8 cellular contexts compared by ENCODE assay signal in genomic region chr14:34983148-34983760, GRCh38. TPM values are rescaled to one million over a fixed set of nuclear protein-coding genes. Genes with fewer than 3 reads are reported as not detected.
DNase-seq lines count a peak whose midpoint lies in the region; ATAC-seq, FAIRE-seq and TF ChIP-seq lines count a peak whose summit lies in the region.

No MANE protein-coding gene starts in this region.

- TF ChIP-seq POLR2A in GM12892 (IDR thresholded peaks at IDR 0.05; ENCODE audit: low read depth, low read length) = no peak

- peak; percentile 5 for ATAC-seq in GM19328 (IDR thresholded peaks at IDR 0.05; ENCODE audit: unreplicated experiment)
- ATAC-seq in HG03060 (IDR thresholded peaks at IDR 0.05; ENCODE audit: low read depth, unreplicated experiment) = peak; percentile 1
- ATAC-seq in activated CD8-positive, alpha-beta T cell treated with anti-CD3 and anti-CD28 coated beads, Interleukin-2, amount 10 ng/mL, durations not matched to agents 7 days and 5 days = peak; percentile 11

- peak overlapping the region; percentile 93 to 99 for H3K27ac ChIP-seq in tibial artery

- peaks cover 14% of the 10 kb centered on the region for H3K36me3 Mint-ChIP-seq in activated CD8-positive, alpha-beta T cell treated with anti-CD3 and anti-CD28 coated beads, Interleukin-2, amount 10 ng/mL, durations not matched to agents 7 days and 5 days (ENCODE audit: low read depth)

- intact Hi-C loops in tibial artery (cut with DNase I; ENCODE audit: low total_unique reads) = loop anchor here (2.0 to 5.0 kb wide), 4 partner anchors 64 to 521 kb away; partner anchors contain the start of genes BAZ1A, FAM177A1, PPP2R3C and PRORP
- intact Hi-C loops in head of caudate nucleus (cut with DNase I) = loop anchor here (2.0 to 10.0 kb wide), 5 partner anchors 64 to 429 kb away; partner anchors contain the start of genes BAZ1A, FAM177A1, PPP2R3C and PRORP

- H3K4me3 Mint-ChIP-seq in activated CD8-positive, alpha-beta T cell treated with anti-CD3 and anti-CD28 coated beads, Interleukin-2, amount 10 ng/mL, durations not matched to agents 7 days and 5 days = no peak overlapping the region

- H3K4me1 Mint-ChIP-seq in activated CD8-positive, alpha-beta T cell treated with anti-CD3 and anti-CD28 coated beads, Interleukin-2, amount 10 ng/mL, durations not matched to agents 7 days and 5 days (ENCODE audit: low read depth) = peaks cover 17% of the 10 kb centered on the region

- POLR2A ChIA-PET in activated CD8-positive, alpha-beta T cell treated with anti-CD3 and anti-CD28 coated beads, Interleukin-2, amount 10 ng/mL, durations not matched to agents 7 days and 5 days (lab: Charles Lee) = interaction anchor here (0.6 to 4.5 kb wide), 20 partner anchors 10 to 438 kb away, joined by 3 to 43 read pairs (median 5); partner anchors contain the start of genes BAZ1A, FAM177A1, NFKBIA and PPP2R3C

- H3K9me3 Mint-ChIP-seq in activated CD8-positive, alpha-beta T cell treated with anti-CD3 and anti-CD28 coated beads, Interleukin-2, amount 10 ng/mL, durations not matched to agents 7 days and 5 days (ENCODE audit: insufficient read depth) = no peaks in the 10 kb centered on the region

- H3K27ac Mint-ChIP-seq in activated CD8-positive, alpha-beta T cell treated with anti-CD3 and anti-CD28 coated beads, Interleukin-2, amount 10 ng/mL, durations not matched to agents 7 days and 5 days = no peak overlapping the region

- H3K27me3 Mint-ChIP-seq in activated CD8-positive, alpha-beta T cell treated with anti-CD3 and anti-CD28 coated beads, Interleukin-2, amount 10 ng/mL, durations not matched to agents 7 days and 5 days (ENCODE audit: low read depth) = no peaks in the 10 kb centered on the region

- H3K4me3 ChIP-seq in kidney epithelial cell (ENCODE audit: low read depth, low read length) = peak overlapping the region; percentile 98
- H3K4me3 ChIP-seq in tibial artery = peak overlapping the region; percentile 72 to 89

- no peak for DNase-seq in activated CD8-positive, alpha-beta T cell treated with anti-CD3 and anti-CD28 coated beads, Interleukin-2, amount 10 ng/mL, durations not matched to agents 7 days and 5 days
- DNase-seq in kidney epithelial cell (ENCODE audit: low read depth) (no peak), tibial artery (no peak), GM12892 (ENCODE audit: insufficient read length) (no peak), head of caudate nucleus (no peak)
- no peak for DNase-seq in stimulated activated naive CD4-positive, alpha-beta T cell (lab: John Stamatoyannopoulos, UW)

- CTCF ChIA-PET in activated CD8-positive, alpha-beta T cell treated with anti-CD3 and anti-CD28 coated beads, Interleukin-2, amount 10 ng/mL, durations not matched to agents 7 days and 5 days (lab: Charles Lee) = interaction anchor here (0.8 to 1.9 kb wide), 7 partner anchors 9 to 140 kb away, joined by 3 to 5 read pairs (median 4); partner anchors contain the start of gene BAZ1A

- no peak for TF ChIP-seq CTCF in kidney epithelial cell (IDR thresholded peaks at IDR 0.05; ENCODE audit: insufficient read depth, low read length, poor library complexity, severe bottlenecking)
- no peak for TF ChIP-seq CTCF in tibial artery (IDR thresholded peaks at IDR 0.05)

- no peaks in the 10 kb centered on the region for H3K27me3 ChIP-seq in kidney epithelial cell (ENCODE audit: control insufficient read depth, insufficient read depth, low read length)
- no peaks in the 10 kb centered on the region for H3K27me3 ChIP-seq in tibial artery

- FAIRE-seq in GM12892 (lab: Jason Lieb, UNC) = no peak

- H3K4me1 ChIP-seq in tibial artery = peaks cover 0 to 48% (median 26%) of the 10 kb centered on the region in 4 donors

- H3K9me3 ChIP-seq in tibial artery = no peaks in the 10 kb centered on the region

- no peaks in the 10 kb centered on the region for H3K36me3 ChIP-seq in kidney epithelial cell (ENCODE audit: control insufficient read depth, insufficient read depth, low read length)
- no peaks in the 10 kb centered on the region for H3K36me3 ChIP-seq in tibial artery

RNA-seq across cellular contexts. Expression of gene SRP54, which starts 0.5 kb away (rescaled TPM):
- total RNA-seq in activated CD8-positive, alpha-beta T cell treated with anti-CD3 and anti-CD28 coated beads, Interleukin-2, amount 10 ng/mL, durations not matched to agents 7 days and 5 days = 10 to 100 TPM; 58.6 to 61.6 TPM
- total RNA-seq in kidney epithelial cell = 58.5 and 66.3 TPM in 2 replicates
- 84.2 TPM for polyA plus RNA-seq in GM12892 (2012; ENCODE audit: missing spikeins)
